In genomic region chr9:137158625-137159024, GRCh38 we compare ENCODE assay signal across 21 cellular contexts. TPM values are rescaled to one million over a fixed set of nuclear protein-coding genes. Genes with fewer than 3 reads are reported as not detected.
"Had no signal": no experiment of that assay in that cellular context is flagged by ENCODE, and none has a peak within 500 bp of the region (broad histone marks: within the 10 kb centered on the region; RNA-seq: fewer than 3 reads in every experiment).

No MANE protein-coding gene starts in this region.

- H3K27ac ChIP-seq: cardiac muscle cell, gastrocnemius medialis, heart left ventricle, neutrophil, thyroid gland, uterus had no signal

- H3K36me3 ChIP-seq: cardiac muscle cell, gastrocnemius medialis, heart left ventricle, neutrophil, thyroid gland, uterus had no signal

- ATAC-seq: activated CD4-positive, alpha-beta T cell treated with anti-CD3 and anti-CD28 coated beads for 36 hours; activated CD8-positive, alpha-beta T cell treated with anti-CD3 and anti-CD28 coated beads for 36 hours; activated naive CD4-positive, alpha-beta T cell treated with anti-CD3 and anti-CD28 coated beads, Interleukin-2, amount 50 U/mL, for 72 hours; gastrocnemius medialis; heart left ventricle; naive thymus-derived CD8-positive, alpha-beta T cell; stimulated activated memory B cell treated with anti-CD40 and anti-IgM and Interleukin-4, amounts not matched to agents 10 μg/mL and 1 μg/mL and 100 μg/mL, for 72 hours had no signal

- H3K4me3 ChIP-seq: cardiac muscle cell, dorsolateral prefrontal cortex, gastrocnemius medialis, heart left ventricle, thyroid gland, uterus had no signal

- DNase-seq: activated CD4-positive, alpha-beta T cell treated with anti-CD3 and anti-CD28 coated beads for 36 hours; activated CD8-positive, alpha-beta T cell treated with anti-CD3 and anti-CD28 coated beads for 36 hours; activated effector memory CD4-positive, alpha-beta T cell treated with anti-CD3 and anti-CD28 coated beads, Interleukin-2, amount 50 U/mL, for 16 hours; activated T-cell treated with anti-CD3 and anti-CD28 coated beads, Interleukin-2, amount 50 U/mL, for 48 hours; gastrocnemius medialis; heart left ventricle; immature natural killer cell; mesenchymal stem cell; naive thymus-derived CD8-positive, alpha-beta T cell; posterior cingulate gyrus; stimulated activated CD4-positive, alpha-beta T cell treated with anti-CD3 and anti-CD28 coated beads, Interleukin-2, amount 100 ng/mL, for 48 hours; thyroid gland; uterus had no signal

- H3K27ac Mint-ChIP-seq: activated CD4-positive, alpha-beta T cell treated with anti-CD3 and anti-CD28 coated beads for 36 hours; activated CD8-positive, alpha-beta T cell treated with anti-CD3 and anti-CD28 coated beads for 36 hours; activated naive CD4-positive, alpha-beta T cell treated with anti-CD3 and anti-CD28 coated beads, Interleukin-2, amount 50 U/mL, for 72 hours; stimulated activated memory B cell treated with anti-CD40 and anti-IgM and Interleukin-4, amounts not matched to agents 10 μg/mL and 1 μg/mL and 100 μg/mL, for 72 hours had no signal

- H3K9me3 ChIP-seq: gastrocnemius medialis, heart left ventricle, neutrophil, thyroid gland, uterus had no signal

- H3K9me3 Mint-ChIP-seq: activated CD8-positive, alpha-beta T cell treated with anti-CD3 and anti-CD28 coated beads for 36 hours; activated naive CD4-positive, alpha-beta T cell treated with anti-CD3 and anti-CD28 coated beads, Interleukin-2, amount 50 U/mL, for 72 hours; immature natural killer cell; naive thymus-derived CD8-positive, alpha-beta T cell; stimulated activated memory B cell treated with anti-CD40 and anti-IgM and Interleukin-4, amounts not matched to agents 10 μg/mL and 1 μg/mL and 100 μg/mL, for 72 hours had no signal

- H3K4me3 Mint-ChIP-seq: activated CD4-positive, alpha-beta T cell treated with anti-CD3 and anti-CD28 coated beads for 36 hours; activated CD8-positive, alpha-beta T cell treated with anti-CD3 and anti-CD28 coated beads for 36 hours; stimulated activated memory B cell treated with anti-CD40 and anti-IgM and Interleukin-4, amounts not matched to agents 10 μg/mL and 1 μg/mL and 100 μg/mL, for 72 hours had no signal

RNA-seq across cellular contexts. Expression of gene LRRC26, which starts 11.2 kb away (rescaled TPM):
- total RNA-seq: activated CD4-positive, alpha-beta T cell treated with anti-CD3 and anti-CD28 coated beads for 36 hours; activated CD8-positive, alpha-beta T cell treated with anti-CD3 and anti-CD28 coated beads for 36 hours; activated naive CD4-positive, alpha-beta T cell treated with anti-CD3 and anti-CD28 coated beads, Interleukin-2, amount 50 U/mL, for 72 hours; cardiac muscle cell; gastrocnemius medialis; heart left ventricle; naive thymus-derived CD8-positive, alpha-beta T cell; skeletal muscle tissue; thyroid gland had no signal
- polyA plus RNA-seq: heart left ventricle; naive thymus-derived CD8-positive, alpha-beta T cell had no signal

RNA-seq across cellular contexts. Expression of gene TMEM210, which starts 13.2 kb away (rescaled TPM):
- total RNA-seq: activated CD4-positive, alpha-beta T cell treated with anti-CD3 and anti-CD28 coated beads for 36 hours; activated CD8-positive, alpha-beta T cell treated with anti-CD3 and anti-CD28 coated beads for 36 hours; activated naive CD4-positive, alpha-beta T cell treated with anti-CD3 and anti-CD28 coated beads, Interleukin-2, amount 50 U/mL, for 72 hours; cardiac muscle cell; dorsolateral prefrontal cortex; gastrocnemius medialis; heart left ventricle; liver; mucosa of gallbladder; naive thymus-derived CD8-positive, alpha-beta T cell; skeletal muscle tissue; thyroid gland; uterus had no signal
- polyA plus RNA-seq: cardiac muscle cell; heart left ventricle; immature natural killer cell; liver; naive thymus-derived CD8-positive, alpha-beta T cell had no signal

RNA-seq across cellular contexts. Expression of gene GRIN1, which starts 19.7 kb away (rescaled TPM):
- total RNA-seq: activated CD8-positive, alpha-beta T cell treated with anti-CD3 and anti-CD28 coated beads for 36 hours; gastrocnemius medialis; heart left ventricle; liver; naive thymus-derived CD8-positive, alpha-beta T cell; skeletal muscle tissue; thyroid gland; uterus had no signal
- polyA plus RNA-seq: immature natural killer cell; naive thymus-derived CD8-positive, alpha-beta T cell had no signal
